ENCODE assay signal across 35 cellular contexts in genomic region chr10:86303626-86304025, GRCh38.
"Had no signal": no experiment of that assay in that cellular context is flagged by ENCODE, and none has a peak within 500 bp of the region (broad histone marks: within the 10 kb centered on the region; RNA-seq: fewer than 3 reads in every experiment).

No MANE protein-coding gene starts in this region.

- ATAC-seq: activated CD8-positive, alpha-beta memory T cell treated with anti-CD3 and anti-CD28 coated beads, Interleukin-2, amount 10 ng/mL, durations not matched to agents 7 days and 5 days had no signal

- H3K4me1 ChIP-seq: ascending aorta had no signal

- H3K36me3 ChIP-seq: ascending aorta, cardiac muscle cell had no signal

- H3K27me3 ChIP-seq: ascending aorta, cardiac muscle cell had no signal

- H3K9me3 ChIP-seq: ascending aorta had no signal

- H3K27ac ChIP-seq: ascending aorta, cardiac muscle cell, KMS-11, PC-9, RWPE1, VCaP had no signal

- DNase-seq: activated B cell treated with CpG ODN at 0.5 μM for 24 hours; activated CD4-positive, alpha-beta memory T cell treated with anti-CD3 and anti-CD28 coated beads, Interleukin-2, amount 10 ng/mL, durations not matched to agents 7 days and 5 days; activated CD4-positive, alpha-beta T cell treated with anti-CD3 and anti-CD28 coated beads for 1 hour; activated CD4-positive, alpha-beta T cell treated with anti-CD3 and anti-CD28 coated beads for 48 hours; activated CD8-positive, alpha-beta memory T cell treated with anti-CD3 and anti-CD28 coated beads for 24 hours; activated CD8-positive, alpha-beta memory T cell treated with anti-CD3 and anti-CD28 coated beads, Interleukin-2, amount 10 ng/mL, durations not matched to agents 7 days and 5 days; activated CD8-positive, alpha-beta memory T cell treated with anti-CD3 and anti-CD28 coated beads, Interleukin-2, amount 50 U/mL, for 48 hours; activated gamma-delta T cell; activated naive CD4-positive, alpha-beta T cell treated with Interleukin-2 at 50 U/mL for 16 hours; activated naive CD8-positive, alpha-beta T cell treated with anti-CD3 and anti-CD28 coated beads, Interleukin-2, amount 10 ng/mL, durations not matched to agents 7 days and 5 days; activated T-cell treated with anti-CD3 and anti-CD28 coated beads, Interleukin-2, amount 50 U/mL, for 48 hours; amygdala; MM.1S; MV-4-11; NCI-H1092; NCI-H1436 treated with DMSO at 0.1 percent for 48 hours; NCI-H1694 treated with DMSO at 0.1 percent for 48 hours; NCI-H2029; NCI-H2171; NCI-H2227 treated with DMSO at 0.1 percent for 48 hours; NCI-H446 treated with DMSO at 0.1 percent for 48 hours; NCI-H524 treated with DMSO at 0.1 percent for 48 hours; NCI-H748 treated with DMSO at 0.1 percent for 48 hours; NK-92 treated with Interleukin-12 subunit alpha and Interleukin-12 subunit beta, amount 100 ng/mL, for 24 hours; PC-9; Right ventricle myocardium superior; SW 1271; T-helper 1 cell; T-helper 2 cell; T-helper 9 cell had no signal

- H3K4me3 ChIP-seq: ascending aorta, cardiac muscle cell, PC-9 had no signal
